In the genomic region with DNA sequence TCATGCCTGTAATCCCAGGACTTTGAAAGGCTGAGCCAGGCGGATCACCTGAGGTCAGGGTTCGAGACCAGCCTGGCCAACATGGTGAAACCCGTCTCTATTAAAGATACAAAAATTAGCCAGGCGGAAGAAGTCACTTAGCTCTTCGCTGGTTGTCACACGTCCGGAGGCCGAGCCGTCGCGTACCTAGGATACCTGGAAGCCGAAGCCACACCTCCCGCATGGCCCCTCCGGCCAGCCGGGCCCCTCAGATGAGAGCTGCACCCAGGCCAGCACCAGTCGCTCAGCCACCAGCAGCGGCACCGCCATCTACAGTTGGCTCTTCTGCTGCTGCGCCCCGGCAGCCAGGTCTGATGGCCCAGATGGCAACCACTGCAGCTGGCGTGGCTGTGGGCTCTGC, we compare ENCODE assay signal across 1 cellular context. TPM values are rescaled to one million over a fixed set of nuclear protein-coding genes. Genes with fewer than 3 reads are reported as not detected.
"Had no signal": no experiment of that assay in that cellular context is flagged by ENCODE, and none has a peak within 500 bp of the region (broad histone marks: within the 10 kb centered on the region; RNA-seq: fewer than 3 reads in every experiment).

No MANE protein-coding gene starts in this region.

RNA-seq across cellular contexts. Expression of gene AGMAT, which starts 19.5 kb away (rescaled TPM):
- total RNA-seq: lower lobe of right lung had no signal
